In the genomic region with DNA sequence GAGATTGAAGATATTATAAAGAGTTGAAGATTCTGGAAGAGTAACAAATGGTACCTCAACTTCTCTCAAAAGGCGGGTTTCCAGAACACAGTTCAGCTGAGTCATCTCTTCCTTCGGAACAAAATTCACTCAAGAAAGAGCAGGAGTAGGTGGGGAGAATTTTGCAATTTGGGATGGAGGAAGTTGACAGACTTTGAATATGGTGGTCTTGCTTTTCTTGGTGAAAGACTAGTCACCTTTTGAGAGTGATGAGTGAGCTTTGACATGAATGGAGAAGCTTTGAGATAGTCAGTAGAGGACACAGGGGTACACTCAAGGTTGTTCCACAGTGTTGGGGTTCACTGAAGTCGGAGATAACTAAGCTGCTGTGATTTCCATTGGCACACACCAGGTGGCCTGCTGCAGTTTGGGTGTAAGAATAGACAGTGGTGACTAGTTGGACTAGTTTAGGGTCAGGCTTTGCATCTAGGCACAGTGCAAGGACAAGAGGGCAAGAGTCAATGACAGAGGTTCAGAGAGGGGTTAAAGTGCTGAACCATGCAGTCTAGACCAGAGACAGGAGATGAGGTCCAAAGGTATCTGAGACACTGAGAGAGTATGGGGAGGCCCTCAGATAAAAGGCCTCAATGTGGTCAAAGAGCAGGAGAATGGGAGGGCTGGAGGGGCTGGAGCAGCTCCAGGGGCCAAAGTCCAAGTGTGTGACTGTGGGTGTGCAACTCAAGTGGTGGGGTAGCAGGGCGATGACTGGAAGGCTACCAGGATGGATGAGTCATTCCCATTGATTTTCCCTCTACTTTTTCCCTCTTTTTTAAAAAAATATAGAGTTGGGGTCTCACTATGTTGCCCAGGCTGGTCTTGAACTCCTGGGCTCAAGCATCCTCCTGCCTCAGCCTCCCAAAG, we compare ENCODE assay signal across 1 cellular context.
A peak's percentile ranks its signal among the peaks of the same experiment; 100 is the strongest.
TF ChIP-seq lines count a peak whose summit lies in the region.

No MANE protein-coding gene starts in this region.

TF ChIP-seq in HepG2, 621 proteins besides CTCF, POLR2A, EP300 and RAD21 (continued from another document and continues in another):
- TF ChIP-seq NFE2L2 (IDR thresholded peaks at IDR 0.05; ENCODE audit: low read length), result peak; percentile 25; the same call in 1 of the 2 replicates
- TF ChIP-seq, protein P1, sequence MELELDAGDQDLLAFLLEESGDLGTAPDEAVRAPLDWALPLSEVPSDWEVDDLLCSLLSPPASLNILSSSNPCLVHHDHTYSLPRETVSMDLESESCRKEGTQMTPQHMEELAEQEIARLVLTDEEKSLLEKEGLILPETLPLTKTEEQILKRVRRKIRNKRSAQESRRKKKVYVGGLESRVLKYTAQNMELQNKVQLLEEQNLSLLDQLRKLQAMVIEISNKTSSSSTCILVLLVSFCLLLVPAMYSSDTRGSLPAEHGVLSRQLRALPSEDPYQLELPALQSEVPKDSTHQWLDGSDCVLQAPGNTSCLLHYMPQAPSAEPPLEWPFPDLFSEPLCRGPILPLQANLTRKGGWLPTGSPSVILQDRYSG (CRISPR knock-in tag; IDR thresholded peaks at IDR 0.05), result 0 out of 2 replicates have a peak, but pooled peaks have one; percentile 40
- peak; percentile 39 for TF ChIP-seq ZNF24 (IDR thresholded peaks at IDR 0.05)
- TF ChIP-seq ZSCAN29 (CRISPR knock-in tag; conservative IDR thresholded peaks at IDR 0.05), result peak; percentile 75; the same call in 1 of the 2 replicates
- TF ChIP-seq ZNF33A (CRISPR knock-in tag; IDR thresholded peaks at IDR 0.05; ENCODE audit: borderline replicate concordance), result 0 out of 2 replicates have a peak, but pooled peaks have one; percentile 75
- peak; percentile 27; the same call in 1 of the 2 replicates for TF ChIP-seq TFDP1 (CRISPR knock-in tag; IDR thresholded peaks at IDR 0.05; ENCODE audit: borderline replicate concordance)
- peak; percentile 80 for TF ChIP-seq FOXK1 (CRISPR knock-in tag; IDR thresholded peaks at IDR 0.05; ENCODE audit: borderline replicate concordance, low read depth)
- no peak for TF ChIP-seq NFYC (CRISPR knock-in tag; IDR thresholded peaks at IDR 0.05)
- 0 out of 2 replicates have a peak, but pooled peaks have one; percentile 28 for TF ChIP-seq RFXAP (CRISPR knock-in tag; IDR thresholded peaks at IDR 0.05; ENCODE audit: borderline replicate concordance)
- peak; percentile 47; the same call in 1 of the 2 replicates for TF ChIP-seq THRA (CRISPR knock-in tag; IDR thresholded peaks at IDR 0.05; ENCODE audit: borderline replicate concordance)
- TF ChIP-seq NR2F6 (IDR thresholded peaks at IDR 0.05), result peak; percentile 95
- peak; percentile 96 for TF ChIP-seq NR2F6 (CRISPR knock-in tag; IDR thresholded peaks at IDR 0.05)
- peak; percentile 51; the same call in 1 of the 2 replicates for TF ChIP-seq ZNF598 (CRISPR knock-in tag; IDR thresholded peaks at IDR 0.05; ENCODE audit: borderline replicate concordance)
- peak; percentile 97 for TF ChIP-seq SKI (IDR thresholded peaks at IDR 0.05; ENCODE audit: partially characterized antibody)
- no peak for TF ChIP-seq RORA (CRISPR knock-in tag; IDR thresholded peaks at IDR 0.05)
- TF ChIP-seq BCLAF1 (IDR thresholded peaks at IDR 0.05), result no peak
- TF ChIP-seq, protein P2, sequence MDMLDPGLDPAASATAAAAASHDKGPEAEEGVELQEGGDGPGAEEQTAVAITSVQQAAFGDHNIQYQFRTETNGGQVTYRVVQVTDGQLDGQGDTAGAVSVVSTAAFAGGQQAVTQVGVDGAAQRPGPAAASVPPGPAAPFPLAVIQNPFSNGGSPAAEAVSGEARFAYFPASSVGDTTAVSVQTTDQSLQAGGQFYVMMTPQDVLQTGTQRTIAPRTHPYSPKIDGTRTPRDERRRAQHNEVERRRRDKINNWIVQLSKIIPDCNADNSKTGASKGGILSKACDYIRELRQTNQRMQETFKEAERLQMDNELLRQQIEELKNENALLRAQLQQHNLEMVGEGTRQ (IDR thresholded peaks at IDR 0.05; ENCODE audit: low read depth, low read length), result no peak
- TF ChIP-seq, protein P2 (CRISPR knock-in tag; IDR thresholded peaks at IDR 0.05; ENCODE audit: borderline replicate concordance), result no peak
- peak; percentile 62; the same call in 1 of the 2 replicates for TF ChIP-seq ZNF816 (CRISPR knock-in tag; IDR thresholded peaks at IDR 0.05; ENCODE audit: borderline replicate concordance)
- 0 out of 2 replicates have a peak, but pooled peaks have one; percentile 49 for TF ChIP-seq BRF2 (CRISPR knock-in tag; IDR thresholded peaks at IDR 0.05)
- TF ChIP-seq, protein P3, sequence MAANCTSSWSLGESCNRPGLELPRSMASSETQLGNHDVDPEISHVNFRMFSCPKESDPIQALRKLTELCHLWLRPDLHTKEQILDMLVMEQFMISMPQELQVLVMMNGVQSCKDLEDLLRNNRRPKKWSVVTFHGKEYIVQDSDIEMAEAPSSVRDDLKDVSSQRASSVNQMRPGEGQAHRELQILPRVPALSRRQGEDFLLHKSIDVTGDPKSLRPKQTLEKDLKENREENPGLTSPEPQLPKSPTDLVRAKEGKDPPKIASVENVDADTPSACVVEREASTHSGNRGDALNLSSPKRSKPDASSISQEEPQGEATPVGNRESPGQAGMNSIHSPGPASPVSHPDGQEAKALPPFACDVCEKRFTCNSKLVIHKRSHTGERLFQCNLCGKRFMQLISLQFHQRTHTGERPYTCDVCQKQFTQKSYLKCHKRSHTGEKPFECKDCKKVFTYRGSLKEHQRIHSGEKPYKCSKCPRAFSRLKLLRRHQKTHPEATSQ (CRISPR knock-in tag; IDR thresholded peaks at IDR 0.05; ENCODE audit: borderline replicate concordance), result peak; percentile 80; the same call in 1 of the 2 replicates
- TF ChIP-seq ZNF232 (CRISPR knock-in tag; IDR thresholded peaks at IDR 0.05; ENCODE audit: borderline replicate concordance), result peak; percentile 89; the same call in 1 of the 2 replicates
- TF ChIP-seq ZNF878 (CRISPR knock-in tag; IDR thresholded peaks at IDR 0.05), result peak; percentile 21; the same call in 1 of the 2 replicates
- TF ChIP-seq, protein P4, sequence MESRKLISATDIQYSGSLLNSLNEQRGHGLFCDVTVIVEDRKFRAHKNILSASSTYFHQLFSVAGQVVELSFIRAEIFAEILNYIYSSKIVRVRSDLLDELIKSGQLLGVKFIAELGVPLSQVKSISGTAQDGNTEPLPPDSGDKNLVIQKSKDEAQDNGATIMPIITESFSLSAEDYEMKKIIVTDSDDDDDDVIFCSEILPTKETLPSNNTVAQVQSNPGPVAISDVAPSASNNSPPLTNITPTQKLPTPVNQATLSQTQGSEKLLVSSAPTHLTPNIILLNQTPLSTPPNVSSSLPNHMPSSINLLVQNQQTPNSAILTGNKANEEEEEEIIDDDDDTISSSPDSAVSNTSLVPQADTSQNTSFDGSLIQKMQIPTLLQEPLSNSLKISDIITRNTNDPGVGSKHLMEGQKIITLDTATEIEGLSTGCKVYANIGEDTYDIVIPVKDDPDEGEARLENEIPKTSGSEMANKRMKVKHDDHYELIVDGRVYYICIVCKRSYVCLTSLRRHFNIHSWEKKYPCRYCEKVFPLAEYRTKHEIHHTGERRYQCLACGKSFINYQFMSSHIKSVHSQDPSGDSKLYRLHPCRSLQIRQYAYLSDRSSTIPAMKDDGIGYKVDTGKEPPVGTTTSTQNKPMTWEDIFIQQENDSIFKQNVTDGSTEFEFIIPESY (CRISPR knock-in tag; IDR thresholded peaks at IDR 0.05), result peak; percentile 70
- TF ChIP-seq ZNF75D (CRISPR knock-in tag; IDR thresholded peaks at IDR 0.05; ENCODE audit: borderline replicate concordance), result no peak
- TF ChIP-seq NKX3-1 (CRISPR knock-in tag; IDR thresholded peaks at IDR 0.05), result 0 out of 2 replicates have a peak, but pooled peaks have one; percentile 47
- peak; percentile 14; the same call in 1 of the 2 replicates for TF ChIP-seq STAG1 (CRISPR knock-in tag; IDR thresholded peaks at IDR 0.05)
- peak; percentile 68; the same call in 1 of the 2 replicates for TF ChIP-seq BRD4 (CRISPR knock-in tag; IDR thresholded peaks at IDR 0.05)
- TF ChIP-seq SOX6 (IDR thresholded peaks at IDR 0.05), result no peak
- TF ChIP-seq SOX6 (CRISPR knock-in tag; IDR thresholded peaks at IDR 0.05), result peak; percentile 95
- no peak for TF ChIP-seq STAT5B (CRISPR knock-in tag; IDR thresholded peaks at IDR 0.05)
- TF ChIP-seq ARNTL (CRISPR knock-in tag; IDR thresholded peaks at IDR 0.05), result peak; percentile 73; the same call in 1 of the 2 replicates
- peak in 1 of 2 experiments; percentile 54; a peak in 1 of 4 replicates for TF ChIP-seq KLF16 (CRISPR knock-in tag; IDR thresholded peaks at IDR 0.05)
- peak; percentile 99 for TF ChIP-seq FOSL2 (CRISPR knock-in tag; IDR thresholded peaks at IDR 0.05)
- peak; percentile 68; the same call in 1 of the 2 replicates for TF ChIP-seq ZNF556 (CRISPR knock-in tag; IDR thresholded peaks at IDR 0.05; ENCODE audit: borderline replicate concordance)
- TF ChIP-seq, protein P5, sequence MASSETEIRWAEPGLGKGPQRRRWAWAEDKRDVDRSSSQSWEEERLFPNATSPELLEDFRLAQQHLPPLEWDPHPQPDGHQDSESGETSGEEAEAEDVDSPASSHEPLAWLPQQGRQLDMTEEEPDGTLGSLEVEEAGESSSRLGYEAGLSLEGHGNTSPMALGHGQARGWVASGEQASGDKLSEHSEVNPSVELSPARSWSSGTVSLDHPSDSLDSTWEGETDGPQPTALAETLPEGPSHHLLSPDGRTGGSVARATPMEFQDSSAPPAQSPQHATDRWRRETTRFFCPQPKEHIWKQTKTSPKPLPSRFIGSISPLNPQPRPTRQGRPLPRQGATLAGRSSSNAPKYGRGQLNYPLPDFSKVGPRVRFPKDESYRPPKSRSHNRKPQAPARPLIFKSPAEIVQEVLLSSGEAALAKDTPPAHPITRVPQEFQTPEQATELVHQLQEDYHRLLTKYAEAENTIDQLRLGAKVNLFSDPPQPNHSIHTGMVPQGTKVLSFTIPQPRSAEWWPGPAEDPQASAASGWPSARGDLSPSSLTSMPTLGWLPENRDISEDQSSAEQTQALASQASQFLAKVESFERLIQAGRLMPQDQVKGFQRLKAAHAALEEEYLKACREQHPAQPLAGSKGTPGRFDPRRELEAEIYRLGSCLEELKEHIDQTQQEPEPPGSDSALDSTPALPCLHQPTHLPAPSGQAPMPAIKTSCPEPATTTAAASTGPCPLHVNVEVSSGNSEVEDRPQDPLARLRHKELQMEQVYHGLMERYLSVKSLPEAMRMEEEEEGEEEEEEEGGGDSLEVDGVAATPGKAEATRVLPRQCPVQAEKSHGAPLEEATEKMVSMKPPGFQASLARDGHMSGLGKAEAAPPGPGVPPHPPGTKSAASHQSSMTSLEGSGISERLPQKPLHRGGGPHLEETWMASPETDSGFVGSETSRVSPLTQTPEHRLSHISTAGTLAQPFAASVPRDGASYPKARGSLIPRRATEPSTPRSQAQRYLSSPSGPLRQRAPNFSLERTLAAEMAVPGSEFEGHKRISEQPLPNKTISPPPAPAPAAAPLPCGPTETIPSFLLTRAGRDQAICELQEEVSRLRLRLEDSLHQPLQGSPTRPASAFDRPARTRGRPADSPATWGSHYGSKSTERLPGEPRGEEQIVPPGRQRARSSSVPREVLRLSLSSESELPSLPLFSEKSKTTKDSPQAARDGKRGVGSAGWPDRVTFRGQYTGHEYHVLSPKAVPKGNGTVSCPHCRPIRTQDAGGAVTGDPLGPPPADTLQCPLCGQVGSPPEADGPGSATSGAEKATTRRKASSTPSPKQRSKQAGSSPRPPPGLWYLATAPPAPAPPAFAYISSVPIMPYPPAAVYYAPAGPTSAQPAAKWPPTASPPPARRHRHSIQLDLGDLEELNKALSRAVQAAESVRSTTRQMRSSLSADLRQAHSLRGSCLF (CRISPR knock-in tag; IDR thresholded peaks at IDR 0.05; ENCODE audit: borderline replicate concordance), result no peak
- no peak for TF ChIP-seq KDM4B (CRISPR knock-in tag; IDR thresholded peaks at IDR 0.05)
